19 cellular contexts compared by ENCODE assay signal in genomic region chr11:125242141-125242780, GRCh38.
DNase-seq lines count a peak whose midpoint lies in the region; ATAC-seq, FAIRE-seq and TF ChIP-seq lines count a peak whose summit lies in the region.
"Had no signal": no experiment of that assay in that cellular context is flagged by ENCODE, and none has a peak within 500 bp of the region (broad histone marks: within the 10 kb centered on the region; RNA-seq: fewer than 3 reads in every experiment).

No MANE protein-coding gene starts in this region.

- H3K79me2 ChIP-seq in astrocyte (ENCODE audit: insufficient read depth, low read length) (no peaks in the 10 kb centered on the region), endothelial cell of umbilical vein (ENCODE audit: control insufficient read depth, insufficient read depth, low read length) (no peaks in the 10 kb centered on the region)

- H3K27ac Mint-ChIP-seq in astrocyte (ENCODE audit: unreplicated experiment) (peak overlapping the region; percentile 43), nephron progenitor cell (peak overlapping the region; percentile 53)
- H3K27ac Mint-ChIP-seq: CD14-positive monocyte had no signal

- FAIRE-seq in astrocyte (lab: Jason Lieb, UNC) = no peak
- FAIRE-seq in endothelial cell of umbilical vein (lab: Jason Lieb, UNC) = no peak
- FAIRE-seq: GM12892, GM18507, H54 had no signal

- no peak overlapping the region for H3K4me3 ChIP-seq in astrocyte (ENCODE audit: insufficient read depth, low read depth, low read length)
- no peak overlapping the region for H3K4me3 ChIP-seq in endothelial cell of umbilical vein (replicated peaks in 1 of 3; ENCODE audit: insufficient read depth in 1 of 3, low read depth in 1 of 3, low read length in 3 of 3)
- H3K4me3 ChIP-seq in spleen = no peak overlapping the region
- H3K4me3 ChIP-seq: BLaER1, GM23248 had no signal

- H3K27me3 ChIP-seq in astrocyte (ENCODE audit: insufficient read depth, low read length) (no peaks in the 10 kb centered on the region), endothelial cell of umbilical vein (ENCODE audit: control insufficient read depth in 2 of 2, insufficient read depth in 2 of 2, low read length in 2 of 2) (peaks cover 0 to 2% of the 10 kb centered on the region in 2 experiments), spleen (replicated peaks in 1 of 7) (peaks cover 0 to 18% (median 0%) of the 10 kb centered on the region in 7 donors)
- H3K27me3 ChIP-seq: BLaER1 had no signal

- H3K9ac ChIP-seq in astrocyte (ENCODE audit: low read length) (no peak overlapping the region), endothelial cell of umbilical vein (replicated peaks; ENCODE audit: extremely low read depth, insufficient read depth, low read length) (no peak overlapping the region)
- H3K9ac ChIP-seq: BLaER1, GM23248 had no signal

- H3K9me3 ChIP-seq in astrocyte (ENCODE audit: insufficient read depth, low read depth, low read length) = no peaks in the 10 kb centered on the region
- no peaks in the 10 kb centered on the region for H3K9me3 ChIP-seq in endothelial cell of umbilical vein (replicated peaks; ENCODE audit: control insufficient read depth, insufficient read depth, low read length)
- no peaks in the 10 kb centered on the region for H3K9me3 ChIP-seq in spleen
- H3K9me3 ChIP-seq: BLaER1 had no signal

- H4K20me1 ChIP-seq in astrocyte (ENCODE audit: insufficient read depth, low read length) (peaks cover 4% of the 10 kb centered on the region), endothelial cell of umbilical vein (replicated peaks; ENCODE audit: control insufficient read depth, extremely low read depth, insufficient read depth, low read length) (no peaks in the 10 kb centered on the region)
- H4K20me1 ChIP-seq: BLaER1 had no signal

- H3K9me3 Mint-ChIP-seq in astrocyte (ENCODE audit: unreplicated experiment) (peaks cover 10% of the 10 kb centered on the region), nephron progenitor cell (no peaks in the 10 kb centered on the region)

- ATAC-seq in GM21367 (IDR thresholded peaks at IDR 0.05; ENCODE audit: unreplicated experiment) = no peak

- CTCF ChIA-PET in endothelial cell of umbilical vein (lab: Charles Lee) = interaction anchor here (2.1 kb wide), 1 partner anchor 103 kb away, joined by 5 read pairs; no protein-coding TSS in a partner anchor

- TF ChIP-seq CTCF in astrocyte (IDR thresholded peaks at IDR 0.05; ENCODE audit: insufficient read depth, low read depth, low read length) (no peak), endothelial cell of umbilical vein (IDR thresholded peaks at IDR 0.05; ENCODE audit: extremely low read depth in 1 of 2, insufficient read depth in 1 of 2, low read depth in 1 of 2, low read length in 2 of 2) (no peak), nephron progenitor cell (IDR thresholded peaks at IDR 0.05) (no peak), spleen (IDR thresholded peaks at IDR 0.05 in 8 of 11, conservative IDR thresholded peaks at IDR 0.05 in 3 of 11) (no peak)

- H3K4me2 ChIP-seq in astrocyte (ENCODE audit: low read length) (no peak overlapping the region), endothelial cell of umbilical vein (ENCODE audit: insufficient read depth, low read length) (no peak overlapping the region)
- H3K4me2 ChIP-seq: BLaER1 had no signal

- TF ChIP-seq POLR2A in endothelial cell of umbilical vein (IDR thresholded peaks at IDR 0.05; ENCODE audit: low read depth, low read length) = no peak
- no peak for TF ChIP-seq POLR2A in spleen (IDR thresholded peaks at IDR 0.05)

- POLR2A ChIA-PET in endothelial cell of umbilical vein (lab: Charles Lee) = no interaction called here

- H3K4me1 ChIP-seq in astrocyte (ENCODE audit: insufficient read depth, low read length) = no peaks in the 10 kb centered on the region
- H3K4me1 ChIP-seq in endothelial cell of umbilical vein (ENCODE audit: control insufficient read depth, extremely low read depth, insufficient read depth, low read length) = no peaks in the 10 kb centered on the region
- peaks cover 0 to 12% (median 0%) of the 10 kb centered on the region in 6 donors for H3K4me1 ChIP-seq in spleen
- H3K4me1 ChIP-seq: BLaER1 had no signal

- H3K27me3 Mint-ChIP-seq in astrocyte (ENCODE audit: low read depth, unreplicated experiment) (no peaks in the 10 kb centered on the region), nephron progenitor cell (ENCODE audit: low read depth, poor library complexity) (no peaks in the 10 kb centered on the region)

- H3K36me3 Mint-ChIP-seq in astrocyte (ENCODE audit: low read depth, unreplicated experiment) (peaks cover 63% of the 10 kb centered on the region), nephron progenitor cell (ENCODE audit: low read depth) (peaks cover 94% of the 10 kb centered on the region)
- H3K36me3 Mint-ChIP-seq: CD14-positive monocyte; CD4-positive, alpha-beta memory T cell had no signal

- intact Hi-C loops in endothelial cell of umbilical vein (cut with micrococcal nuclease) = no loop called here
- intact Hi-C loops in spleen (cut with DNase I; ENCODE audit: low total_unique reads) = no loop called here

- no peaks in the 10 kb centered on the region for H3K9me1 ChIP-seq in endothelial cell of umbilical vein (replicated peaks; ENCODE audit: control insufficient read depth, extremely low read depth, insufficient read depth, low read length)

- dilution Hi-C loops in endothelial cell of umbilical vein (cut with MboI; ENCODE audit: extremely low pct_ligation_motif_present, low sequenced_read_pairs) = no loop called here

- DNase-seq in astrocyte (ENCODE audit: low read depth) = no peak
- peak; percentile 19 for DNase-seq in endothelial cell of umbilical vein (ENCODE audit: low read depth, low spot score)
- no peak for DNase-seq in nephron progenitor cell
- DNase-seq in spleen = peak; percentile 40
- DNase-seq in cerebellar nuclear complex (lab: John Stamatoyannopoulos, UW) = no peak
- no peak for DNase-seq in effector CD8-positive, alpha-beta T cell (lab: John Stamatoyannopoulos, UW)
- DNase-seq: 8988T; CD4-positive, alpha-beta memory T cell; DMS153; DMS79; GDM1; GM23248; HCEC 1CT had no signal

- H3K36me3 ChIP-seq in astrocyte (ENCODE audit: insufficient read depth, low read length) (no peaks in the 10 kb centered on the region), endothelial cell of umbilical vein (ENCODE audit: control insufficient read depth in 2 of 2, extremely low read depth in 1 of 2, insufficient read depth in 2 of 2, low read length in 2 of 2) (no peaks in the 10 kb centered on the region), spleen (no peaks in the 10 kb centered on the region)
- H3K36me3 ChIP-seq: BLaER1 had no signal

- H3K4me1 Mint-ChIP-seq in astrocyte (ENCODE audit: low read depth, unreplicated experiment) = peaks cover 28% of the 10 kb centered on the region
- peaks cover 49% of the 10 kb centered on the region for H3K4me1 Mint-ChIP-seq in nephron progenitor cell
- H3K4me1 Mint-ChIP-seq: CD14-positive monocyte; CD4-positive, alpha-beta memory T cell had no signal

- H2AFZ ChIP-seq in astrocyte (ENCODE audit: low read depth, low read length) (no peak overlapping the region), endothelial cell of umbilical vein (ENCODE audit: low read depth, low read length) (no peak overlapping the region)
- H2AFZ ChIP-seq: GM23248 had no signal

- no peak overlapping the region for H3K27ac ChIP-seq in astrocyte (ENCODE audit: low read depth, low read length)
- H3K27ac ChIP-seq in endothelial cell of umbilical vein (ENCODE audit: insufficient read depth, low read depth, low read length) = no peak overlapping the region
- H3K27ac ChIP-seq in spleen = no peak overlapping the region
- H3K27ac ChIP-seq: BLaER1, GM23248 had no signal

- no TSS peak for BruUV-seq in endothelial cell of umbilical vein (replicated peaks; lab: Mats Ljungman, UMichigan)

- 82 to 89% (median 86%) methylated on average over 12 of the region's 12 CpGs for WGBS in spleen, 5 donors

- H3K4me3 Mint-ChIP-seq in astrocyte (ENCODE audit: unreplicated experiment) = no peak overlapping the region
- no peak overlapping the region for H3K4me3 Mint-ChIP-seq in nephron progenitor cell
- H3K4me3 Mint-ChIP-seq: CD14-positive monocyte had no signal

TF ChIP-seq in endothelial cell of umbilical vein, 7 proteins besides CTCF, POLR2A, EP300 and RAD21:
- no peak for TF ChIP-seq GATA2 (IDR thresholded peaks at IDR 0.05; ENCODE audit: insufficient read depth, insufficient read length, low read depth, low read length)
- no peak for TF ChIP-seq POLR2AphosphoS5 (IDR thresholded peaks at IDR 0.05; ENCODE audit: insufficient read depth, low read depth, low read length)
- TF ChIP-seq MYC (IDR thresholded peaks at IDR 0.05; ENCODE audit: low read depth, low read length) = no peak
- no peak for TF ChIP-seq EZH2 (IDR thresholded peaks at IDR 0.05; ENCODE audit: borderline replicate concordance, low read depth, low read length, severe bottlenecking)
- TF ChIP-seq FOS (IDR thresholded peaks at IDR 0.05; ENCODE audit: borderline replicate concordance, insufficient read depth, low read length) = no peak
- no peak for TF ChIP-seq MAX (IDR thresholded peaks at IDR 0.05; ENCODE audit: insufficient read depth, insufficient read length)
- TF ChIP-seq JUN (IDR thresholded peaks at IDR 0.05; ENCODE audit: borderline replicate concordance, insufficient read depth, insufficient read length, low read depth) = no peak

Comparison
In these comparisons a context has a peak if more than half of its experiments do, and no peak if none do; other contexts are left out.
1. DNase-seq: peak in endothelial cell of umbilical vein (single experiment) and spleen (single experiment); none in astrocyte (single experiment), nephron progenitor cell (single experiment), cerebellar nuclear complex (0 of 2) and effector CD8-positive, alpha-beta T cell (single experiment).